5 cellular contexts compared by ENCODE assay signal in genomic region chr13:68784275-68784674, GRCh38.
"Had no signal": no experiment of that assay in that cellular context is flagged by ENCODE, and none has a peak within 500 bp of the region (broad histone marks: within the 10 kb centered on the region; RNA-seq: fewer than 3 reads in every experiment).

No MANE protein-coding gene starts in this region.

- H3K4me1 Mint-ChIP-seq: H9 had no signal

- H3K27ac Mint-ChIP-seq: H9, IgD-negative memory B cell had no signal

- H3K9me3 Mint-ChIP-seq: H9 had no signal

- H3K4me3 Mint-ChIP-seq: H9, IgD-negative memory B cell had no signal

- DNase-seq: GOT3, H9, HCEC 1CT, KBM-7 had no signal

- H3K27me3 Mint-ChIP-seq: IgD-negative memory B cell had no signal

- H3K36me3 Mint-ChIP-seq: IgD-negative memory B cell had no signal
